ENCODE assay signal across 10 cellular contexts in the genomic region with DNA sequence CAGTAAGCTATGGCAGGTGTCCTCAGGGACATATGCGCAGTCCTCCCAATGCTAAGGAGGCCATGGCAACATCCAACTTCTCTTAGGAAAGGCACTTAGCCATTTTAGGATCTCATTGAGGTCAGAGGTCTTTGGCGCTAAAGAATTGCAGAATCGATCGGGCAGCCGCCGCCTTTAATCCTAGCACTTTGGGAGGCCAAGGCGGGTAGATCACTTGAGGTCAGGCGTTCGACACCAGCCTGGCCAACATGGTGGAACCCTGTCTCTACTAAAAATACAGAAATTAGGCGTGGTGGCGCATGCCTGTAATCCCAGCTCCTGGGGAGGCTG. TPM values are rescaled to one million over a fixed set of nuclear protein-coding genes. Genes with fewer than 3 reads are reported as not detected.
DNase-seq lines count a peak whose midpoint lies in the region; ATAC-seq, FAIRE-seq and TF ChIP-seq lines count a peak whose summit lies in the region.
"Had no signal": no experiment of that assay in that cellular context is flagged by ENCODE, and none has a peak within 500 bp of the region (broad histone marks: within the 10 kb centered on the region; RNA-seq: fewer than 3 reads in every experiment).

No MANE protein-coding gene starts in this region.

- no peak for FAIRE-seq in D721Med (lab: Jason Lieb, UNC)

- TF ChIP-seq EP300 in SK-N-SH (IDR thresholded peaks at IDR 0.05; ENCODE audit: borderline replicate concordance in 1 of 2, low read depth in 1 of 2, low read length in 1 of 2) = no peak

- H3K9ac ChIP-seq in SK-N-SH = no peak overlapping the region
- no peak overlapping the region for H3K9ac ChIP-seq in smooth muscle cell (ENCODE audit: low read depth)

- no peak overlapping the region for H2AFZ ChIP-seq in SK-N-SH (ENCODE audit: low read depth)
- no peak overlapping the region for H2AFZ ChIP-seq in smooth muscle cell (ENCODE audit: low read depth)

- H3K4me3 ChIP-seq in SK-N-SH (ENCODE audit: low read depth in 2 of 2, low read length in 1 of 2) (no peak overlapping the region), smooth muscle cell (peak overlapping the region; percentile 91)

- H3K4me1 Mint-ChIP-seq in WTC11 (peaks cover 12% of the 10 kb centered on the region), glutamatergic neuron (ENCODE audit: low read depth, unreplicated experiment) (peaks cover 5% of the 10 kb centered on the region)

- H3K36me3 ChIP-seq in SK-N-SH (replicated peaks in 1 of 2; ENCODE audit: control insufficient read depth in 1 of 2, insufficient read depth in 2 of 2, low read length in 1 of 2) (no peaks in the 10 kb centered on the region), smooth muscle cell (ENCODE audit: low read depth) (no peaks in the 10 kb centered on the region)

- TF ChIP-seq RAD21 in SK-N-SH (IDR thresholded peaks at IDR 0.05; ENCODE audit: low read length) = no peak

- H3K27ac Mint-ChIP-seq in WTC11 = peak overlapping the region; percentile 81
- H3K27ac Mint-ChIP-seq in glutamatergic neuron (ENCODE audit: unreplicated experiment) = peak overlapping the region; percentile 99

- peak overlapping the region; percentile 88; the same call in 1 of the 2 replicates for H3K4me2 ChIP-seq in SK-N-SH
- H3K4me2 ChIP-seq in smooth muscle cell = no peak overlapping the region

- H3K36me3 Mint-ChIP-seq in WTC11 = no peaks in the 10 kb centered on the region
- H3K36me3 Mint-ChIP-seq in glutamatergic neuron (ENCODE audit: unreplicated experiment) = no peaks in the 10 kb centered on the region

- H3F3A ChIP-seq in SK-N-SH (replicated peaks; ENCODE audit: insufficient read depth) (no peaks in the 10 kb centered on the region), smooth muscle cell (ENCODE audit: low read depth) (no peaks in the 10 kb centered on the region)

- H3K4me1 ChIP-seq in SK-N-SH (ENCODE audit: control insufficient read depth in 1 of 2, insufficient read depth in 2 of 2, low read depth in 1 of 2, low read length in 1 of 2) = peaks cover 0 to 14% of the 10 kb centered on the region in 2 experiments; a peak in 1 of 4 replicates
- peaks cover 6% of the 10 kb centered on the region for H3K4me1 ChIP-seq in smooth muscle cell (ENCODE audit: low read depth)

- no peak for DNase-seq in SK-N-SH
- no peak for DNase-seq in WTC11 (ENCODE audit: low spot score)
- DNase-seq in glutamatergic neuron = no peak
- no peak for DNase-seq in smooth muscle cell (lab: John Stamatoyannopoulos, UW; ENCODE audit: unreplicated experiment)
- DNase-seq in NCI-H1417 treated with DMSO at 0.1 percent for 48 hours (lab: John Stamatoyannopoulos, UW) = no peak
- DNase-seq in D721Med (ENCODE audit: insufficient read length, low spot score) = no peak
- DNase-seq: 8988T; central memory CD4-positive, alpha-beta T cell had no signal

- ATAC-seq in SK-N-SH treated with all-trans-retinoic acid at 6 μM for 48 hours = no peak
- ATAC-seq in WTC11 = no peak
- ATAC-seq in HG03039 (IDR thresholded peaks at IDR 0.05; ENCODE audit: unreplicated experiment) = no peak

- WGBS in SK-N-SH (ENCODE audit: low lambda C conversion rate) = over 99% methylated on average over 11 of the region's 11 CpGs
- 95% methylated on average over 10 of the region's 11 CpGs for WGBS in smooth muscle cell (ENCODE audit: low lambda C conversion rate)

- no peak overlapping the region for H3K27ac ChIP-seq in SK-N-SH (ENCODE audit: low read depth in 2 of 2, low read length in 1 of 2)
- no peak overlapping the region for H3K27ac ChIP-seq in smooth muscle cell (ENCODE audit: low read depth)

- CTCF ChIA-PET in SK-N-SH (lab: Yijun Ruan, JAX) (interaction anchor here (1.1 to 2.0 kb wide), 4 partner anchors 13 to 140 kb away, joined by 3 to 5 read pairs (median 4); partner anchors contain the start of gene AP2A2), WTC11 (lab: Charles Lee) (interaction anchor here (0.8 to 3.5 kb wide), 8 partner anchors 10 to 143 kb away, joined by 3 to 25 read pairs (median 8); partner anchors contain the start of gene AP2A2)

- H3K79me2 ChIP-seq in SK-N-SH (ENCODE audit: insufficient read depth) = peaks cover 29% of the 10 kb centered on the region
- peaks cover 19% of the 10 kb centered on the region for H3K79me2 ChIP-seq in smooth muscle cell (ENCODE audit: low read depth)

- H4K20me1 ChIP-seq in SK-N-SH (ENCODE audit: insufficient read depth) = 0 out of 2 replicates have a peak, but pooled peaks cover 3% of the 10 kb centered on the region
- no peaks in the 10 kb centered on the region for H4K20me1 ChIP-seq in smooth muscle cell (ENCODE audit: low read depth)

- no peaks in the 10 kb centered on the region for H3K27me3 Mint-ChIP-seq in WTC11 (ENCODE audit: low read depth)
- H3K27me3 Mint-ChIP-seq in glutamatergic neuron (ENCODE audit: unreplicated experiment) = no peaks in the 10 kb centered on the region

- H3K27me3 ChIP-seq in SK-N-SH (ENCODE audit: insufficient read depth) (no peaks in the 10 kb centered on the region), smooth muscle cell (ENCODE audit: low read depth) (no peaks in the 10 kb centered on the region)

- POLR2A ChIA-PET in SK-N-SH (lab: Yijun Ruan, JAX) (interaction anchor here (0.6 kb wide), 1 partner anchor 15 kb away, joined by 3 read pairs; no protein-coding TSS in a partner anchor), WTC11 (lab: Charles Lee) (interaction anchor here (1.1 to 1.5 kb wide), 3 partner anchors 9 to 64 kb away, joined by 3 to 4 read pairs (median 4); no protein-coding TSS in a partner anchor)

- TF ChIP-seq CTCF in SK-N-SH (IDR thresholded peaks at IDR 0.05) (no peak), WTC11 (IDR thresholded peaks at IDR 0.05) (no peak), glutamatergic neuron (IDR thresholded peaks at IDR 0.05; ENCODE audit: partially characterized antibody, unreplicated experiment) (no peak), smooth muscle cell (IDR thresholded peaks at IDR 0.05; ENCODE audit: borderline replicate concordance, insufficient read depth, poor library complexity, severe bottlenecking) (no peak), D721Med (IDR thresholded peaks at IDR 0.05; ENCODE audit: insufficient read depth, missing control alignments) (no peak)

- no peaks in the 10 kb centered on the region for H3K9me3 ChIP-seq in SK-N-SH
- H3K9me3 ChIP-seq in smooth muscle cell (replicated peaks; ENCODE audit: low read depth) = no peaks in the 10 kb centered on the region

- H3K9me3 Mint-ChIP-seq in WTC11 (no peaks in the 10 kb centered on the region), glutamatergic neuron (ENCODE audit: unreplicated experiment) (peaks cover 5% of the 10 kb centered on the region)

- H3K9me2 ChIP-seq in SK-N-SH = no peaks in the 10 kb centered on the region

- H3K4me3 Mint-ChIP-seq in WTC11 = peak overlapping the region; percentile 81
- peak overlapping the region; percentile 92 for H3K4me3 Mint-ChIP-seq in glutamatergic neuron (ENCODE audit: unreplicated experiment)

TF ChIP-seq in SK-N-SH, 30 proteins besides CTCF, POLR2A, EP300 and RAD21 (continues in another document):
- TF ChIP-seq RCOR1 (IDR thresholded peaks at IDR 0.05; ENCODE audit: low read length) (no peak), RFX5 (IDR thresholded peaks at IDR 0.05; ENCODE audit: low read length) (no peak), NRF1 (IDR thresholded peaks at IDR 0.05; ENCODE audit: low read depth, low read length) (no peak), USF2 (IDR thresholded peaks at IDR 0.05; ENCODE audit: borderline replicate concordance, low read depth, low read length) (no peak)

TF ChIP-seq in SK-N-SH treated with all-trans-retinoic acid at 6 μM for 48 hours, 23 proteins besides CTCF, POLR2A, EP300 and RAD21 (continues in another document):
- TF ChIP-seq ISL1 (CRISPR knock-in tag; IDR thresholded peaks at IDR 0.05) (no peak), CREB5 (CRISPR knock-in tag; IDR thresholded peaks at IDR 0.05; ENCODE audit: low read depth) (no peak), OSR1 (CRISPR knock-in tag; IDR thresholded peaks at IDR 0.05) (no peak), ESRRG (CRISPR knock-in tag; IDR thresholded peaks at IDR 0.05) (no peak), SNAI2 (CRISPR knock-in tag; IDR thresholded peaks at IDR 0.05) (no peak)

TF ChIP-seq in WTC11, 78 proteins besides CTCF, POLR2A, EP300 and RAD21 (continues in another document):
- TF ChIP-seq RELA (CRISPR knock-in tag; IDR thresholded peaks at IDR 0.05; ENCODE audit: borderline replicate concordance) (no peak), OVOL2 (CRISPR knock-in tag; IDR thresholded peaks at IDR 0.05; ENCODE audit: borderline replicate concordance) (no peak), ZNF416 (CRISPR knock-in tag; IDR thresholded peaks at IDR 0.05) (no peak)
- TF ChIP-seq, protein P1, sequence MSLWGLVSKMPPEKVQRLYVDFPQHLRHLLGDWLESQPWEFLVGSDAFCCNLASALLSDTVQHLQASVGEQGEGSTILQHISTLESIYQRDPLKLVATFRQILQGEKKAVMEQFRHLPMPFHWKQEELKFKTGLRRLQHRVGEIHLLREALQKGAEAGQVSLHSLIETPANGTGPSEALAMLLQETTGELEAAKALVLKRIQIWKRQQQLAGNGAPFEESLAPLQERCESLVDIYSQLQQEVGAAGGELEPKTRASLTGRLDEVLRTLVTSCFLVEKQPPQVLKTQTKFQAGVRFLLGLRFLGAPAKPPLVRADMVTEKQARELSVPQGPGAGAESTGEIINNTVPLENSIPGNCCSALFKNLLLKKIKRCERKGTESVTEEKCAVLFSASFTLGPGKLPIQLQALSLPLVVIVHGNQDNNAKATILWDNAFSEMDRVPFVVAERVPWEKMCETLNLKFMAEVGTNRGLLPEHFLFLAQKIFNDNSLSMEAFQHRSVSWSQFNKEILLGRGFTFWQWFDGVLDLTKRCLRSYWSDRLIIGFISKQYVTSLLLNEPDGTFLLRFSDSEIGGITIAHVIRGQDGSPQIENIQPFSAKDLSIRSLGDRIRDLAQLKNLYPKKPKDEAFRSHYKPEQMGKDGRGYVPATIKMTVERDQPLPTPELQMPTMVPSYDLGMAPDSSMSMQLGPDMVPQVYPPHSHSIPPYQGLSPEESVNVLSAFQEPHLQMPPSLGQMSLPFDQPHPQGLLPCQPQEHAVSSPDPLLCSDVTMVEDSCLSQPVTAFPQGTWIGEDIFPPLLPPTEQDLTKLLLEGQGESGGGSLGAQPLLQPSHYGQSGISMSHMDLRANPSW (CRISPR knock-in tag; conservative IDR thresholded peaks at IDR 0.05; ENCODE audit: low read depth) = no peak

RNA-seq across cellular contexts. Expression of gene CHID1, which starts 1.2 kb away (rescaled TPM):
- 194 and 231 TPM in 2 replicates for polyA plus RNA-seq in SK-N-SH (2012; rRNA removed)
- polyA plus RNA-seq in SK-N-SH (2012; cell fraction: cytosol; rRNA removed) = 153 and 192 TPM in 2 replicates
- 123 and 143 TPM in 2 replicates for polyA plus RNA-seq in SK-N-SH (2012; cell fraction: nucleus; rRNA removed)
- total RNA-seq in WTC11 (2021) = 92.8 to 99.6 TPM (median 94.2 TPM) in 3 replicates
- 56.1 TPM for total RNA-seq in glutamatergic neuron (ENCODE audit: unreplicated experiment)
- 54.3 and 76.5 TPM in 2 replicates for total RNA-seq in smooth muscle cell
- 171 and 181 TPM in 2 replicates for polyA plus RNA-seq in smooth muscle cell

RNA-seq across cellular contexts. Expression of gene AP2A2, which starts 13.8 kb away (rescaled TPM):
- polyA plus RNA-seq in SK-N-SH (2012; rRNA removed) = 36.3 and 42.7 TPM in 2 replicates
- polyA plus RNA-seq in SK-N-SH (2012; cell fraction: cytosol; rRNA removed) = 23.0 and 30.2 TPM in 2 replicates
- polyA plus RNA-seq in SK-N-SH (2012; cell fraction: nucleus; rRNA removed) = 111 and 144 TPM in 2 replicates
- 47.1 to 52.3 TPM (median 51.0 TPM) in 3 replicates for total RNA-seq in WTC11 (2021)
- total RNA-seq in glutamatergic neuron (ENCODE audit: unreplicated experiment) = 228 TPM
- total RNA-seq in smooth muscle cell = 32.2 and 35.8 TPM in 2 replicates
- 25.1 and 31.8 TPM in 2 replicates for polyA plus RNA-seq in smooth muscle cell
